In the genomic region with DNA sequence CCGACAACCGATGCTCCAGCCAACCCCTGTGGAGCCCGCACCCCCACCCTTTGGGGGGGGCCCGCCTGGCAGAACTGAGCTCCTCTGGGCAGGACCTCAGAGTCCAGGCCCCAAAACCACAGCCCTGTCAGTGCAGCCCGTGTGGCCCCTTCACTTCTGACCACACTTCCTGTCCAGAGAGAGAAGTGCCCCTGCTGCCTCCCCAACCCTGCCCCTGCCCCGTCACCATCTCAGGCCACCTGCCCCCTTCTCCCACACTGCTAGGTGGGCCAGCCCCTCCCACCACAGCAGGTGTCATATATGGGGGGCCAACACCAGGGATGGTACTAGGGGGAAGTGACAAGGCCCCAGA, we compare ENCODE assay signal across 22 cellular contexts. TPM values are rescaled to one million over a fixed set of nuclear protein-coding genes. Genes with fewer than 3 reads are reported as not detected.
"Had no signal": no experiment of that assay in that cellular context is flagged by ENCODE, and none has a peak within 500 bp of the region (broad histone marks: within the 10 kb centered on the region; RNA-seq: fewer than 3 reads in every experiment).

No MANE protein-coding gene starts in this region.

- DNase-seq: activated CD4-positive, alpha-beta T cell treated with anti-CD3 and anti-CD28 coated beads for 48 hours; activated CD8-positive, alpha-beta memory T cell treated with anti-CD3 and anti-CD28 coated beads, Interleukin-2, amount 10 ng/mL, durations not matched to agents 7 days and 5 days; activated CD8-positive, alpha-beta T cell treated with anti-CD3 and anti-CD28 coated beads for 36 hours; activated effector memory CD4-positive, alpha-beta T cell treated with anti-CD3 and anti-CD28 coated beads, Interleukin-2, amount 50 U/mL, for 16 hours; activated naive CD4-positive, alpha-beta T cell treated with anti-CD3 and anti-CD28 coated beads, Interleukin-2, amount 50 U/mL, for 16 hours; activated naive CD8-positive, alpha-beta T cell treated with anti-CD3 and anti-CD28 coated beads, Interleukin-2, amount 50 U/mL, for 24 hours; activated T-cell treated with anti-CD3 and anti-CD28 coated beads for 4 hours; anterior cingulate cortex; body of pancreas; effector memory CD4-positive, alpha-beta T cell; foreskin keratinocyte; hippocampal formation; left ventricle myocardium superior; midbrain; nephron progenitor cell; nucleus accumbens; stimulated activated CD4-positive, alpha-beta T cell treated with anti-CD3 and anti-CD28 coated beads, Interleukin-4, amount 100 ng/mL, for 4 hours; T-helper 1 cell; thyroid gland had no signal

- ATAC-seq: activated CD8-positive, alpha-beta memory T cell treated with anti-CD3 and anti-CD28 coated beads, Interleukin-2, amount 10 ng/mL, durations not matched to agents 7 days and 5 days; activated CD8-positive, alpha-beta T cell treated with anti-CD3 and anti-CD28 coated beads for 36 hours; activated naive CD8-positive, alpha-beta T cell treated with anti-CD3 and anti-CD28 coated beads, Interleukin-2, amount 50 U/mL, for 24 hours; body of pancreas; foreskin keratinocyte; left ventricle myocardium superior; right lobe of liver had no signal

- H3K36me3 ChIP-seq: right lobe of liver, thyroid gland had no signal

- H3K27ac ChIP-seq: body of pancreas, foreskin keratinocyte, right lobe of liver, thyroid gland had no signal

- H3K4me2 ChIP-seq: smooth muscle cell had no signal

- H3K4me3 ChIP-seq: body of pancreas, right lobe of liver, smooth muscle cell, thyroid gland had no signal

- H3K9me3 ChIP-seq: body of pancreas, right lobe of liver, thyroid gland had no signal

- H3K27me3 ChIP-seq: body of pancreas, foreskin keratinocyte, right lobe of liver, thyroid gland had no signal

RNA-seq across cellular contexts. Expression of a gene that starts 17.9 kb away (rescaled TPM):
- total RNA-seq: dermis microvascular lymphatic vessel endothelial cell had no signal
